17 cellular contexts compared by ENCODE assay signal in the genomic region with DNA sequence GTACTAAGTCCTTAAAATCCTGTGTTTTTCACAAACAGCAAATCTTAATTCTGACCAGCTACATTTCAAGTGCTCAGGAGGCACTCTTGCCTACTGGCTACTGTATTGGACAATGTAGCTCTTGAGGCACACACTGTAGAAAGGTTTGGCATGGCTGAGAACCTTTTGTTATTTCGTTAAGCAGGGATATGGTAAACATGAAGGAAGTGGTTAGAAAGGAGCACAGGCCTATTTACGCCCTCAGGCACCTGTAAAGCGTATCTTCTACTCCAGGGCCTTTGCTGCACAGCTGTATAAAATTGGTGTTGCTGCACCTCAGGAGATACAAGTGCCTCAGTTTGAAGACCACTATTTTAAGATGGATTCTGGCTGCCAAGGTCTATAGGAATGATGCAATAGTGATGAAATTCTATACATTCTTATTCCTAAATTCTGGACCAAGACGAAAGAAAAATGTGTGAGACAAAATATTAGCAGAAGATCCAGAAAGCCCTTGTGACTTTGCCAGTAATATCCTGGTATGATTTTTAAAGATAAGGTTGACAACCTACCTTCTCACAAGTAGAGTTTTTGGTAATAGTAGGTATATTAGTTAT. TPM values are rescaled to one million over a fixed set of nuclear protein-coding genes. Genes with fewer than 3 reads are reported as not detected.
DNase-seq lines count a peak whose midpoint lies in the region; ATAC-seq and TF ChIP-seq lines count a peak whose summit lies in the region.
"Had no signal": no experiment of that assay in that cellular context is flagged by ENCODE, and none has a peak within 500 bp of the region (broad histone marks: within the 10 kb centered on the region; RNA-seq: fewer than 3 reads in every experiment).

No MANE protein-coding gene starts in this region.

- H3K27me3 ChIP-seq in GM23338 (ENCODE audit: insufficient read depth) (no peaks in the 10 kb centered on the region), PC-3 (ENCODE audit: low read length) (no peaks in the 10 kb centered on the region)

- no peaks in the 10 kb centered on the region for H4K20me1 ChIP-seq in GM23338 (replicated peaks; ENCODE audit: insufficient read depth)
- H4K20me1 ChIP-seq in PC-3 (ENCODE audit: low read length) = no peaks in the 10 kb centered on the region

- H3K27ac Mint-ChIP-seq in activated CD8-positive, alpha-beta memory T cell treated with anti-CD3 and anti-CD28 coated beads, Interleukin-2, amount 10 ng/mL, durations not matched to agents 7 days and 5 days = no peak overlapping the region
- no peak overlapping the region for H3K27ac Mint-ChIP-seq in GM23338
- H3K27ac Mint-ChIP-seq in effector memory CD8-positive, alpha-beta T cell = peak overlapping the region; percentile 13 to 67
- H3K27ac Mint-ChIP-seq: HFFc6 had no signal

- peaks cover 5% of the 10 kb centered on the region for H3K27me3 Mint-ChIP-seq in activated CD8-positive, alpha-beta memory T cell treated with anti-CD3 and anti-CD28 coated beads, Interleukin-2, amount 10 ng/mL, durations not matched to agents 7 days and 5 days
- no peaks in the 10 kb centered on the region for H3K27me3 Mint-ChIP-seq in GM23338 (ENCODE audit: insufficient read depth, low read depth, poor library complexity)
- no peaks in the 10 kb centered on the region for H3K27me3 Mint-ChIP-seq in effector memory CD8-positive, alpha-beta T cell

- peaks cover 3% of the 10 kb centered on the region for H3K36me3 Mint-ChIP-seq in activated CD8-positive, alpha-beta memory T cell treated with anti-CD3 and anti-CD28 coated beads, Interleukin-2, amount 10 ng/mL, durations not matched to agents 7 days and 5 days
- H3K36me3 Mint-ChIP-seq in GM23338 (ENCODE audit: low read depth) = no peaks in the 10 kb centered on the region
- H3K36me3 Mint-ChIP-seq in effector memory CD8-positive, alpha-beta T cell (ENCODE audit: insufficient read depth) = no peaks in the 10 kb centered on the region

- H3K36me3 ChIP-seq in GM23338 (ENCODE audit: insufficient read depth) = no peaks in the 10 kb centered on the region
- no peaks in the 10 kb centered on the region for H3K36me3 ChIP-seq in PC-3 (ENCODE audit: low read depth, low read length)

- CTCF ChIA-PET in activated CD8-positive, alpha-beta memory T cell treated with anti-CD3 and anti-CD28 coated beads, Interleukin-2, amount 10 ng/mL, durations not matched to agents 7 days and 5 days (lab: Charles Lee) = interaction anchor here (0.9 to 3.0 kb wide), 7 partner anchors 10 to 303 kb away, joined by 3 to 16 read pairs (median 4); no protein-coding TSS in a partner anchor
- CTCF ChIA-PET in PC-3 (lab: Charles Lee) = no interaction called here

- no peak for TF ChIP-seq CTCF in GM23338 (conservative IDR thresholded peaks at IDR 0.05; ENCODE audit: low read depth in 2 of 2)
- no peak for TF ChIP-seq CTCF in PC-3 (conservative IDR thresholded peaks at IDR 0.05; ENCODE audit: low read depth, low read length)

- H3K9me2 ChIP-seq in GM23338 (ENCODE audit: insufficient read depth) = no peaks in the 10 kb centered on the region; the same call in 1 of the 2 replicates
- no peaks in the 10 kb centered on the region for H3K9me2 ChIP-seq in PC-3 (replicated peaks; ENCODE audit: low read length)

- H2AFZ ChIP-seq in GM23338 (0 out of 2 replicates have a peak overlapping the region, but pooled peaks have one; percentile 54), PC-3 (ENCODE audit: low read length) (no peak overlapping the region)
- H2AFZ ChIP-seq: PC-9 had no signal

- H3K4me3 ChIP-seq in GM23338 (no peak overlapping the region), PC-3 (ENCODE audit: low read length) (no peak overlapping the region)
- H3K4me3 ChIP-seq: PC-9 had no signal

- no peaks in the 10 kb centered on the region for H3K9me3 ChIP-seq in PC-3 (ENCODE audit: low read length)

- H3K27ac ChIP-seq in GM23338 (ENCODE audit: low read depth) (no peak overlapping the region), PC-3 (ENCODE audit: low read length) (no peak overlapping the region)
- H3K27ac ChIP-seq: PC-9 had no signal

- POLR2A ChIA-PET in PC-3 (lab: Charles Lee; ENCODE audit: unreplicated experiment) = no interaction called here

- intact Hi-C loops in PC-3 (cut with micrococcal nuclease) = no loop called here

- DNase-seq in activated CD8-positive, alpha-beta memory T cell treated with anti-CD3 and anti-CD28 coated beads, Interleukin-2, amount 10 ng/mL, durations not matched to agents 7 days and 5 days = no peak
- no peak for DNase-seq in activated CD8-positive, alpha-beta memory T cell treated with anti-CD3 and anti-CD28 coated beads, Interleukin-2, amount 50 U/mL, for 48 hours
- DNase-seq in GM23338 (ENCODE audit: low spot score) (no peak), PC-3 (peak; percentile 14), NCI-H510A treated with DMSO at 0.1 percent for 48 hours (lab: John Stamatoyannopoulos, UW) (no peak), SHP77 (lab: John Stamatoyannopoulos, UW) (no peak)
- no peak for DNase-seq in effector memory CD8-positive, alpha-beta T cell
- DNase-seq: C1 segment of cervical spinal cord, DMS 273 treated with DMSO at 0.1 percent for 48 hours, EL, HFFc6, Karpas-422, NCI-H1105 treated with DMSO at 0.1 percent for 48 hours, NCI-H187 treated with DMSO at 0.1 percent for 48 hours, NCI-H226, NCI-H526 treated with DMSO at 0.1 percent for 48 hours, PC-9 had no signal

- H3K79me2 ChIP-seq in GM23338 (replicated peaks; ENCODE audit: insufficient read depth) (no peaks in the 10 kb centered on the region), PC-3 (ENCODE audit: low read length) (no peaks in the 10 kb centered on the region)

- no peak overlapping the region for H3K9ac ChIP-seq in PC-3 (ENCODE audit: low read length)

- no peaks in the 10 kb centered on the region for H3K4me1 ChIP-seq in GM23338 (ENCODE audit: insufficient read depth)
- peaks cover 10% of the 10 kb centered on the region for H3K4me1 ChIP-seq in PC-3 (ENCODE audit: insufficient read depth, low read length)

- H3K9me3 Mint-ChIP-seq in activated CD8-positive, alpha-beta memory T cell treated with anti-CD3 and anti-CD28 coated beads, Interleukin-2, amount 10 ng/mL, durations not matched to agents 7 days and 5 days (ENCODE audit: low read depth) = peaks cover 2% of the 10 kb centered on the region
- H3K9me3 Mint-ChIP-seq in GM23338 = no peaks in the 10 kb centered on the region
- no peaks in the 10 kb centered on the region for H3K9me3 Mint-ChIP-seq in effector memory CD8-positive, alpha-beta T cell
- H3K9me3 Mint-ChIP-seq: HFFc6 had no signal

- H3K4me2 ChIP-seq in GM23338 = no peak overlapping the region
- H3K4me2 ChIP-seq in PC-3 (ENCODE audit: low read length) = no peak overlapping the region
- H3K4me2 ChIP-seq: PC-9 had no signal

- H3F3A ChIP-seq in GM23338 (replicated peaks; ENCODE audit: low read depth) (no peaks in the 10 kb centered on the region), PC-3 (ENCODE audit: low read length, unreplicated experiment) (peaks cover 4% of the 10 kb centered on the region)

- H3K4me1 Mint-ChIP-seq in activated CD8-positive, alpha-beta memory T cell treated with anti-CD3 and anti-CD28 coated beads, Interleukin-2, amount 10 ng/mL, durations not matched to agents 7 days and 5 days = peaks cover 26% of the 10 kb centered on the region
- H3K4me1 Mint-ChIP-seq in GM23338 = no peaks in the 10 kb centered on the region
- H3K4me1 Mint-ChIP-seq in effector memory CD8-positive, alpha-beta T cell (ENCODE audit: low read depth in 2 of 2) = peaks cover 0 to 12% of the 10 kb centered on the region in 2 donors

- ATAC-seq in activated CD8-positive, alpha-beta memory T cell treated with anti-CD3 and anti-CD28 coated beads, Interleukin-2, amount 10 ng/mL, durations not matched to agents 7 days and 5 days = peak; percentile 45
- ATAC-seq in GM23338 = no peak
- ATAC-seq in PC-3 = no peak
- ATAC-seq in effector memory CD8-positive, alpha-beta T cell (replicated peaks) = peak; percentile 61

- no TSS peak for BruUV-seq in PC-3 (replicated peaks; lab: Mats Ljungman, UMichigan)

- no peak overlapping the region for H3K4me3 Mint-ChIP-seq in activated CD8-positive, alpha-beta memory T cell treated with anti-CD3 and anti-CD28 coated beads, Interleukin-2, amount 10 ng/mL, durations not matched to agents 7 days and 5 days
- no peak overlapping the region for H3K4me3 Mint-ChIP-seq in GM23338
- H3K4me3 Mint-ChIP-seq in effector memory CD8-positive, alpha-beta T cell = no peak overlapping the region
- H3K4me3 Mint-ChIP-seq: HFFc6 had no signal

TF ChIP-seq in GM23338, 12 proteins besides CTCF, POLR2A, EP300 and RAD21 (continues in another document):
- TF ChIP-seq STAT1 (IDR thresholded peaks at IDR 0.05; ENCODE audit: unreplicated experiment) (no peak), ZNF331 (CRISPR knock-in tag; IDR thresholded peaks at IDR 0.05; ENCODE audit: low read depth) (no peak)

RNA-seq across cellular contexts. Expression of a gene that starts 9.3 kb away (rescaled TPM):
- total RNA-seq in activated CD8-positive, alpha-beta memory T cell treated with anti-CD3 and anti-CD28 coated beads, Interleukin-2, amount 10 ng/mL, durations not matched to agents 7 days and 5 days = 100 to 1,000 TPM in 1 of 2 experiments, 10 to 100 TPM in 1; 87.8 to 123 TPM
- total RNA-seq in GM23338 (2014; rRNA removed; shearing (Covaris generic)) = 19.2 and 43.9 TPM in 2 replicates
- 21.2 and 24.3 TPM in 2 replicates for polyA plus RNA-seq in GM23338 (2016; fragmentation: Nextera tagmentation; extraction: Ambion mirVana)
- 22.4 and 26.7 TPM in 2 replicates for total RNA-seq in PC-3 (2014; rRNA removed)

Comparison
In these comparisons a context has a peak if more than half of its experiments do, and no peak if none do; other contexts are left out.
1. ATAC-seq: peak in activated CD8-positive, alpha-beta memory T cell treated with anti-CD3 and anti-CD28 coated beads, Interleukin-2, amount 10 ng/mL, durations not matched to agents 7 days and 5 days (single experiment) and effector memory CD8-positive, alpha-beta T cell (single experiment); none in GM23338 (single experiment) and PC-3 (single experiment).
2. H3K27ac Mint-ChIP-seq: peak in effector memory CD8-positive, alpha-beta T cell (2 of 2); none in activated CD8-positive, alpha-beta memory T cell treated with anti-CD3 and anti-CD28 coated beads, Interleukin-2, amount 10 ng/mL, durations not matched to agents 7 days and 5 days (single experiment) and GM23338 (single experiment).